In the genomic region with DNA sequence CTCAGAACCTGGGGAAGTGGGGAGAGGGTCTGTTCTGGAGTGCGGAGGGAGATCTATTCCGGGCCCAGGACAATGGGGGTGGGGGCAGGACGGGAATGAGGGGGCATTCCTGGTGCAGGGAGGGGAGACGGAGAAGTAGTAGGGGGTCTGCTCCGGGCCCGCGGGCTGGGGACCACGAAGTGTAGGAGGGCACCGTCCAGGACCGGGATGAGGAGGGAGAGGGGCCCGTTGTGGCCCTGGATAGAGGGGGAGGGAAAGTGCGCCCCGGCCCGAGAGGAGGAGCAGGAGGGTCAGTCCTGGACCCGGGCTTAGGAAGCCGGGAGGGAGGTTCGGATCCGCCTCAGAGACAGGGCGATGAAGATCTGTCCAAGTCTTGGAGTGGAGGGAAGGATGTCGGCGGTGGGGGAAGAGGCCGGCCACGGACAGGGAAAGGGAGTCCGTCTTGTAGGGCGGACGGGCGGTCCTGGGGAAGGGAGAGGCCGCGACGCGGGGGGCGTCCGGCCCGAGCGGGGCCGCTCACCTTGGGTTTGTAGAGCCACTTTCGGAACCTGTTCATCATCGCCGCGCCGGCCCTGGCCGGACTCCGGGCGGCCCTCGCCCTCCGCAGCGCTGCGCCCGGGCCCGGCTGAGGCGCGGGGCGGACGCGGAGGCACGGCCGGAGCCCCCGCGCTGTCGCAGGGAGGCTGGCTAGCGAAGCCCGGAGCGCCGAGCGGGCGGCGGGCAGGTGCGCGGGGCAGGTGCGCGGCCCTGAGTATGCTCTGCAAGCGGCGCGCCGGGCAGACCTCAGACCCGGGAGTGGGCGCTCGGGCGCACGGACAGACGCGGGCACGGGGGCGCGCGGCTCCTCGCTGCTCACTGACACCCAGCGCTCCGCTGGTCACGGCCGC, we compare ENCODE assay signal across 9 cellular contexts. TPM values are rescaled to one million over a fixed set of nuclear protein-coding genes. Genes with fewer than 3 reads are reported as not detected.
DNase-seq lines count a peak whose midpoint lies in the region; ATAC-seq, FAIRE-seq and TF ChIP-seq lines count a peak whose summit lies in the region.
"Had no signal": no experiment of that assay in that cellular context is flagged by ENCODE, and none has a peak within 500 bp of the region (broad histone marks: within the 10 kb centered on the region; RNA-seq: fewer than 3 reads in every experiment).

A gene (minus strand): TSS at position 881 of the 887 bp plus-strand sequence. CDS start 322 bp downstream, at position 559.

- H3K4me2 ChIP-seq in KMS-11 = peak within 1 kb of the TSS; percentile 60

- H3K27ac ChIP-seq in KMS-11 (no peak within 1 kb of the TSS), adrenal gland (peak within 1 kb of the TSS in 3 of 5 donors; percentile 35 to 72 (median 68)), kidney (ENCODE audit: low read depth in 2 of 2, low read length in 2 of 2) (no peak within 1 kb of the TSS)

- H3K9me3 Mint-ChIP-seq in activated T-cell treated with anti-CD3 and anti-CD28 coated beads, Interleukin-2, amount 50 U/mL, for 4 hours = no peaks in the 10 kb centered on the region

- H3K9me3 ChIP-seq in adrenal gland (replicated peaks in 1 of 3) (no peaks in the 10 kb centered on the region), kidney (ENCODE audit: control insufficient read depth in 1 of 2, low read length in 2 of 2) (no peaks in the 10 kb centered on the region)

- H4K20me1 ChIP-seq in KMS-11 (ENCODE audit: insufficient read depth) = no peaks in the 10 kb centered on the region

- H3K9ac ChIP-seq in KMS-11 (peak within 1 kb of the TSS; percentile 39; the same call in 1 of the 2 replicates), kidney (ENCODE audit: low read length in 2 of 2) (peak within 1 kb of the TSS in 1 of 2 donors; percentile 46)

- peak within 1 kb of the TSS; percentile 34 for H2AFZ ChIP-seq in KMS-11 (ENCODE audit: low read depth)

- H3K4me1 ChIP-seq in KMS-11 (ENCODE audit: low read depth, poor library complexity, severe bottlenecking) = peaks cover 17% of the 10 kb centered on the region
- peaks cover 20 to 28% of the 10 kb centered on the region in 2 donors for H3K4me1 ChIP-seq in adrenal gland (replicated peaks in 1 of 2)
- peaks cover 10 to 19% of the 10 kb centered on the region in 2 donors for H3K4me1 ChIP-seq in kidney (ENCODE audit: control insufficient read depth in 1 of 2, insufficient read depth in 1 of 2, low read depth in 1 of 2, low read length in 2 of 2)

- intact Hi-C loops in adrenal gland (cut with DNase I) = no loop called here
- intact Hi-C loops in kidney (cut with DNase I) = no loop called here

- peak within 1 kb of the TSS; percentile 94 for H3K4me3 Mint-ChIP-seq in activated T-cell treated with anti-CD3 and anti-CD28 coated beads, Interleukin-2, amount 50 U/mL, for 4 hours

- H3K36me3 Mint-ChIP-seq in activated T-cell treated with anti-CD3 and anti-CD28 coated beads, Interleukin-2, amount 50 U/mL, for 4 hours (ENCODE audit: insufficient read depth) = no peaks in the 10 kb centered on the region

- TF ChIP-seq CTCF in KMS-11 (conservative IDR thresholded peaks at IDR 0.05; ENCODE audit: low read depth, low read length) = no peak
- no peak for TF ChIP-seq CTCF in adrenal gland (IDR thresholded peaks at IDR 0.05)
- no peak for TF ChIP-seq CTCF in kidney (IDR thresholded peaks at IDR 0.05; ENCODE audit: borderline replicate concordance, extremely low read depth, insufficient read depth)

- DNase-seq in activated T-cell treated with anti-CD3 and anti-CD28 coated beads, Interleukin-2, amount 50 U/mL, for 4 hours = no peak
- DNase-seq in activated T-cell treated with anti-CD3 and anti-CD28 coated beads, Interleukin-2, amount 50 U/mL, for 1 hour = no peak
- DNase-seq in adrenal gland (peak in 5 of 7 donors; percentile 31 to 63 (median 48)), kidney (peak; percentile 82), kidney glomerular epithelial cell (lab: John Stamatoyannopoulos, UW) (no peak), GM19240 (ENCODE audit: insufficient read length, low spot score) (no peak)
- peak; percentile 27 for DNase-seq in stimulated activated naive CD8-positive, alpha-beta T cell treated with anti-CD3 and anti-CD28 coated beads, Interleukin-15, Interleukin-2, amounts not matched to agents 100 U/mL and 50 U/mL, for 24 hours

- no peak for FAIRE-seq in kidney (lab: Jason Lieb, UNC)
- FAIRE-seq: frontal cortex had no signal

- H3K4me3 ChIP-seq in KMS-11 (IDR thresholded peaks at IDR 0.05; ENCODE audit: insufficient read depth, low read depth, low read length) (no peak within 1 kb of the TSS), adrenal gland (peak within 1 kb of the TSS in 2 of 4 donors; percentile 44 to 86), kidney (ENCODE audit: low read length in 2 of 2) (peak within 1 kb of the TSS; percentile 64)

- peak; percentile 18 to 50 for TF ChIP-seq POLR2A in adrenal gland (IDR thresholded peaks at IDR 0.05)

- H3K79me2 ChIP-seq in KMS-11 (ENCODE audit: insufficient read depth, low read depth) = no peaks in the 10 kb centered on the region

- H3K27me3 ChIP-seq in KMS-11 (ENCODE audit: insufficient read depth, low read depth) (peaks cover 8% of the 10 kb centered on the region; the same call in 1 of the 2 replicates), adrenal gland (no peaks in the 10 kb centered on the region)

- no peak for ATAC-seq in activated T-cell treated with anti-CD3 and anti-CD28 coated beads, Interleukin-2, amount 50 U/mL, for 4 hours
- ATAC-seq in stimulated activated naive CD8-positive, alpha-beta T cell treated with anti-CD3 and anti-CD28 coated beads, Interleukin-15, Interleukin-2, amounts not matched to agents 100 U/mL and 50 U/mL, for 24 hours = no peak

- H3K36me3 ChIP-seq in KMS-11 (ENCODE audit: insufficient read depth) = no peaks in the 10 kb centered on the region
- H3K36me3 ChIP-seq in adrenal gland (replicated peaks in 1 of 2) = no peaks in the 10 kb centered on the region
- H3K36me3 ChIP-seq in kidney (ENCODE audit: control insufficient read depth in 1 of 2, insufficient read depth in 2 of 2, low read length in 2 of 2) = no peaks in the 10 kb centered on the region

- 0 to 2% (median 1%) methylated on average over 23 to 91 of the region's 91 CpGs for WGBS in adrenal gland, 4 donors

- H3K27me3 Mint-ChIP-seq in activated T-cell treated with anti-CD3 and anti-CD28 coated beads, Interleukin-2, amount 50 U/mL, for 4 hours (ENCODE audit: low read depth) = peaks cover 18% of the 10 kb centered on the region

- peaks cover 46% of the 10 kb centered on the region for H3K4me1 Mint-ChIP-seq in activated T-cell treated with anti-CD3 and anti-CD28 coated beads, Interleukin-2, amount 50 U/mL, for 4 hours (ENCODE audit: low read depth)

RNA-seq across cellular contexts. Expression of the gene that starts here (rescaled TPM):
- total RNA-seq in activated T-cell treated with anti-CD3 and anti-CD28 coated beads, Interleukin-2, amount 50 U/mL, for 4 hours = 10 to 100 TPM in 1 of 3 donors, 1 to 10 TPM in 2; 7.0 to 10.1 (median 7.1) TPM
- total RNA-seq in adrenal gland (10 to 100 TPM; 13.9 to 23.5 (median 16.0) TPM), kidney (18.9 TPM)
- polyA plus RNA-seq in adrenal gland (10 to 100 TPM in 2 of 3 donors, 1 to 10 TPM in 1; 4.3 to 24.6 (median 20.0) TPM), kidney (ENCODE audit: insufficient read depth, low read depth, low replicate concordance) (8.0 TPM)

Comparison
In these comparisons a context has a peak if more than half of its experiments do, and no peak if none do; other contexts are left out.
1. DNase-seq: peak in adrenal gland (5 of 7), kidney (single experiment) and stimulated activated naive CD8-positive, alpha-beta T cell treated with anti-CD3 and anti-CD28 coated beads, Interleukin-15, Interleukin-2, amounts not matched to agents 100 U/mL and 50 U/mL, for 24 hours (single experiment); none in activated T-cell treated with anti-CD3 and anti-CD28 coated beads, Interleukin-2, amount 50 U/mL, for 4 hours (single experiment), activated T-cell treated with anti-CD3 and anti-CD28 coated beads, Interleukin-2, amount 50 U/mL, for 1 hour (single experiment), kidney glomerular epithelial cell (single experiment) and GM19240 (single experiment).
2. H3K27ac ChIP-seq: peak in adrenal gland (3 of 5); none in KMS-11 (single experiment) and kidney (0 of 2).